In genomic region chr9:122091682-122092592, GRCh38 we compare ENCODE assay signal across 8 cellular contexts. TPM values are rescaled to one million over a fixed set of nuclear protein-coding genes. Genes with fewer than 3 reads are reported as not detected.
A peak's percentile ranks its signal among the peaks of the same experiment; 100 is the strongest.
DNase-seq lines count a peak whose midpoint lies in the region; ATAC-seq and TF ChIP-seq lines count a peak whose summit lies in the region.

No MANE protein-coding gene starts in this region.

- no peak for DNase-seq in MCF 10A (ENCODE audit: unreplicated experiment)
- DNase-seq in stimulated activated naive CD4-positive, alpha-beta T cell treated with Interleukin-2 at 50 U/mL for 16 hours (lab: John Stamatoyannopoulos, UW), result no peak

- H3K4me3 Mint-ChIP-seq in MCF 10A (ENCODE audit: unreplicated experiment), result peak overlapping the region; percentile 91

- no peaks in the 10 kb centered on the region for H3K27me3 Mint-ChIP-seq in MCF 10A (ENCODE audit: insufficient read depth, unreplicated experiment)

- TSS peak; percentile 32 for BruUV-seq in MCF 10A (replicated peaks; lab: Mats Ljungman, UMichigan)

- no peaks in the 10 kb centered on the region for H3K36me3 ChIP-seq in mucosa of rectum (ENCODE audit: control insufficient read depth in 2 of 2, insufficient read depth in 2 of 2, low read length in 2 of 2)

- CTCF ChIA-PET in MCF 10A (lab: Yijun Ruan, JAX), result interaction anchor here (0.6 to 4.5 kb wide), 7 partner anchors 7 to 1258 kb away, joined by 3 to 28 read pairs (median 4); partner anchors contain the start of genes MRRF and RBM18

- peak overlapping the region; percentile 63 to 66 for H3K9ac ChIP-seq in mucosa of rectum (ENCODE audit: low read depth in 1 of 2, low read length in 2 of 2)

- H3K27ac Mint-ChIP-seq in MCF 10A (ENCODE audit: low read depth, unreplicated experiment), result peak overlapping the region; percentile 57

- TF ChIP-seq CTCF in 22Rv1 (IDR thresholded peaks at IDR 0.05) (no peak), MCF 10A (IDR thresholded peaks at IDR 0.05; ENCODE audit: unreplicated experiment) (no peak)

- ATAC-seq in HG03066 (IDR thresholded peaks at IDR 0.05; ENCODE audit: low read depth, unreplicated experiment) (peak; percentile 1), HG02938 (IDR thresholded peaks at IDR 0.05; ENCODE audit: unreplicated experiment) (no peak), HG03135 (IDR thresholded peaks at IDR 0.05; ENCODE audit: unreplicated experiment) (no peak), GM18861 (IDR thresholded peaks at IDR 0.05; ENCODE audit: unreplicated experiment) (no peak)

- peaks cover 20 to 25% of the 10 kb centered on the region in 2 donors for H3K4me1 ChIP-seq in mucosa of rectum (ENCODE audit: control insufficient read depth in 2 of 2, insufficient read depth in 2 of 2, low read length in 2 of 2)

- H3K27me3 ChIP-seq in mucosa of rectum (ENCODE audit: control insufficient read depth in 2 of 2, insufficient read depth in 2 of 2, low read length in 2 of 2), result peaks cover 0 to 4% of the 10 kb centered on the region in 2 donors

- peaks cover 33% of the 10 kb centered on the region for H3K4me1 Mint-ChIP-seq in MCF 10A (ENCODE audit: insufficient read depth, unreplicated experiment)

- POLR2A ChIA-PET in MCF 10A (lab: Yijun Ruan, JAX), result interaction anchor here (0.6 to 0.9 kb wide), 4 partner anchors 13 to 369 kb away, joined by 3 to 6 read pairs (median 4); partner anchors contain the start of genes MRRF and RBM18

- no peaks in the 10 kb centered on the region for H3K36me3 Mint-ChIP-seq in MCF 10A (ENCODE audit: insufficient read depth, unreplicated experiment)

- H3K9me3 Mint-ChIP-seq in MCF 10A (ENCODE audit: unreplicated experiment), result no peaks in the 10 kb centered on the region

- H3K9me3 ChIP-seq in mucosa of rectum (ENCODE audit: control insufficient read depth in 2 of 2, low read length in 2 of 2), result no peaks in the 10 kb centered on the region

- H3K27ac ChIP-seq in 22Rv1, result peak overlapping the region; percentile 63; the same call in 1 of the 2 replicates
- H3K27ac ChIP-seq in mucosa of rectum (ENCODE audit: low read depth in 2 of 2, low read length in 2 of 2), result peak overlapping the region in 1 of 2 donors; percentile 79

- intact Hi-C loops in MCF 10A (cut with micrococcal nuclease), result loop anchor here (10.0 kb wide), 1 partner anchor 547 kb away; no protein-coding TSS in a partner anchor

- peak overlapping the region; percentile 77 to 80 for H3K4me3 ChIP-seq in mucosa of rectum (ENCODE audit: low read length in 2 of 2)

RNA-seq across cellular contexts. Expression of gene TTLL11, which starts 1.2 kb away (rescaled TPM):
- total RNA-seq in MCF 10A (2022), result 9.0 and 13.6 TPM in 2 replicates
